In the genomic region with DNA sequence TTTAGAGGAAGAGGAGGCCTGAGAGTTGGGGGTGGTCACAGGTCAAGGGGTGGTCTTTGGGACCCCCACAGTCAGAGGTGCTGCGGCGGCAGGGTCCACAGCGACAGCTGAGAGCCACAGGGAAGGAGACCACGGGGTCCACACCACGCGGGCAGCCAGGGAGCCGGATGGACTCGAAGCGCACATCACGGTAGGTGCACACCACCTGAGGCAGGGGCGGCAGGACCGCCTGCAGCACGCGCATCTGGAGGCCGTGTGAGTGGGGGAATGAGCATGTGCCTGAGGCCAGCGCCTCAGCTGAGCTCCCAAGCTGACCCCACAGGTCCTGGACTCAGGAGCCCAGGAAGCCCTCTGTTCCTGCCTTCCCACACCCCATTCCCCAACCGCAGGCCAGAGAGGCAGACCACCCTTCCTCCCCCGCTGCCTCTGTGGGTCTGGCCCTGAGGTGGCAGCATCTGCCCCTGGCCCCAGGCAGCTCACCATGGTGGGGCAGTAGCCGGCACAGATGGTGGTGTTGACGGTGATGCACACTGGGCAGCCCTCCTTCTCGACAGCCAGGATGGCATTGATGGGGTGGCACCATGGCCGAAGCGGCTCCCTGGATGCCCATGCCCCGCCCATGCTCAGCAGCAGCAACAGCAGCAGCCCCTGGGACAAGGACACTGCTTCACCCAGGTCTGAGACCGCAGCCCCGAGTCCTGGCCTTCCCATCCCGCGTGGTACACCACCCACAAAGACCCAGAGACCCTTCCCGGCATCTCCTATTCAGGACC, we compare ENCODE assay signal across 1 cellular context.
TF ChIP-seq lines count a peak whose summit lies in the region.

No MANE protein-coding gene starts in this region.

TF ChIP-seq in K562, 482 proteins besides CTCF, POLR2A, EP300 and RAD21:
- TF ChIP-seq ZBTB7A (IDR thresholded peaks at IDR 0.05; ENCODE audit: borderline replicate concordance, control insufficient read depth, low read depth, low read length) (peak; percentile 24; the same call in 1 of the 2 replicates), SUPT5H (IDR thresholded peaks at IDR 0.05) (0 out of 2 replicates have a peak, but pooled peaks have one; percentile 28), POLR2B (IDR thresholded peaks at IDR 0.05; ENCODE audit: low read depth, partially characterized antibody) (peak; percentile 41), NFE2L1 (tag; IDR thresholded peaks at IDR 0.05; ENCODE audit: borderline replicate concordance, low read depth) (no peak), KAT7 (CRISPR knock-in tag; IDR thresholded peaks at IDR 0.05; ENCODE audit: borderline replicate concordance) (no peak), ZSCAN29 (IDR thresholded peaks at IDR 0.05) (no peak), POLR2G (IDR thresholded peaks at IDR 0.05; ENCODE audit: low read depth, low read length) (peak; percentile 69), RBM22 (IDR thresholded peaks at IDR 0.05; ENCODE audit: low read depth, low read length, poor library complexity, severe bottlenecking) (peak; percentile 35), ZKSCAN8 (CRISPR knock-in tag; IDR thresholded peaks at IDR 0.05) (no peak), RBFOX2 (IDR thresholded peaks at IDR 0.05; ENCODE audit: low read depth, low read length) (0 out of 2 replicates have a peak, but pooled peaks have one; percentile 43), L3MBTL2 (IDR thresholded peaks at IDR 0.05) (no peak), MTA2 (IDR thresholded peaks at IDR 0.05; ENCODE audit: low read depth) (no peak)
- TF ChIP-seq, protein P1, sequence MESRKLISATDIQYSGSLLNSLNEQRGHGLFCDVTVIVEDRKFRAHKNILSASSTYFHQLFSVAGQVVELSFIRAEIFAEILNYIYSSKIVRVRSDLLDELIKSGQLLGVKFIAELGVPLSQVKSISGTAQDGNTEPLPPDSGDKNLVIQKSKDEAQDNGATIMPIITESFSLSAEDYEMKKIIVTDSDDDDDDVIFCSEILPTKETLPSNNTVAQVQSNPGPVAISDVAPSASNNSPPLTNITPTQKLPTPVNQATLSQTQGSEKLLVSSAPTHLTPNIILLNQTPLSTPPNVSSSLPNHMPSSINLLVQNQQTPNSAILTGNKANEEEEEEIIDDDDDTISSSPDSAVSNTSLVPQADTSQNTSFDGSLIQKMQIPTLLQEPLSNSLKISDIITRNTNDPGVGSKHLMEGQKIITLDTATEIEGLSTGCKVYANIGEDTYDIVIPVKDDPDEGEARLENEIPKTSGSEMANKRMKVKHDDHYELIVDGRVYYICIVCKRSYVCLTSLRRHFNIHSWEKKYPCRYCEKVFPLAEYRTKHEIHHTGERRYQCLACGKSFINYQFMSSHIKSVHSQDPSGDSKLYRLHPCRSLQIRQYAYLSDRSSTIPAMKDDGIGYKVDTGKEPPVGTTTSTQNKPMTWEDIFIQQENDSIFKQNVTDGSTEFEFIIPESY (CRISPR knock-in tag; IDR thresholded peaks at IDR 0.05), result peak; percentile 93
- TF ChIP-seq, protein P2, sequence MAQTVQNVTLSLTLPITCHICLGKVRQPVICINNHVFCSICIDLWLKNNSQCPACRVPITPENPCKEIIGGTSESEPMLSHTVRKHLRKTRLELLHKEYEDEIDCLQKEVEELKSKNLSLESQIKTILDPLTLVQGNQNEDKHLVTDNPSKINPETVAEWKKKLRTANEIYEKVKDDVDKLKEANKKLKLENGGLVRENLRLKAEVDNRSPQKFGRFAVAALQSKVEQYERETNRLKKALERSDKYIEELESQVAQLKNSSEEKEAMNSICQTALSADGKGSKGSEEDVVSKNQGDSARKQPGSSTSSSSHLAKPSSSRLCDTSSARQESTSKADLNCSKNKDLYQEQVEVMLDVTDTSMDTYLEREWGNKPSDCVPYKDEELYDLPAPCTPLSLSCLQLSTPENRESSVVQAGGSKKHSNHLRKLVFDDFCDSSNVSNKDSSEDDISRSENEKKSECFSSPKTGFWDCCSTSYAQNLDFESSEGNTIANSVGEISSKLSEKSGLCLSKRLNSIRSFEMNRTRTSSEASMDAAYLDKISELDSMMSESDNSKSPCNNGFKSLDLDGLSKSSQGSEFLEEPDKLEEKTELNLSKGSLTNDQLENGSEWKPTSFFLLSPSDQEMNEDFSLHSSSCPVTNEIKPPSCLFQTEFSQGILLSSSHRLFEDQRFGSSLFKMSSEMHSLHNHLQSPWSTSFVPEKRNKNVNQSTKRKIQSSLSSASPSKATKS (CRISPR knock-in tag; IDR thresholded peaks at IDR 0.05), result no peak
- TF ChIP-seq, protein P3, sequence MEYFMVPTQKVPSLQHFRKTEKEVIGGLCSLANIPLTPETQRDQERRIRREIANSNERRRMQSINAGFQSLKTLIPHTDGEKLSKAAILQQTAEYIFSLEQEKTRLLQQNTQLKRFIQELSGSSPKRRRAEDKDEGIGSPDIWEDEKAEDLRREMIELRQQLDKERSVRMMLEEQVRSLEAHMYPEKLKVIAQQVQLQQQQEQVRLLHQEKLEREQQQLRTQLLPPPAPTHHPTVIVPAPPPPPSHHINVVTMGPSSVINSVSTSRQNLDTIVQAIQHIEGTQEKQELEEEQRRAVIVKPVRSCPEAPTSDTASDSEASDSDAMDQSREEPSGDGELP (CRISPR knock-in tag; IDR thresholded peaks at IDR 0.05; ENCODE audit: borderline replicate concordance), result 0 out of 2 replicates have a peak, but pooled peaks have one; percentile 4
